Comparison of ENCODE assay signal across 8 cellular contexts in the genomic region with DNA sequence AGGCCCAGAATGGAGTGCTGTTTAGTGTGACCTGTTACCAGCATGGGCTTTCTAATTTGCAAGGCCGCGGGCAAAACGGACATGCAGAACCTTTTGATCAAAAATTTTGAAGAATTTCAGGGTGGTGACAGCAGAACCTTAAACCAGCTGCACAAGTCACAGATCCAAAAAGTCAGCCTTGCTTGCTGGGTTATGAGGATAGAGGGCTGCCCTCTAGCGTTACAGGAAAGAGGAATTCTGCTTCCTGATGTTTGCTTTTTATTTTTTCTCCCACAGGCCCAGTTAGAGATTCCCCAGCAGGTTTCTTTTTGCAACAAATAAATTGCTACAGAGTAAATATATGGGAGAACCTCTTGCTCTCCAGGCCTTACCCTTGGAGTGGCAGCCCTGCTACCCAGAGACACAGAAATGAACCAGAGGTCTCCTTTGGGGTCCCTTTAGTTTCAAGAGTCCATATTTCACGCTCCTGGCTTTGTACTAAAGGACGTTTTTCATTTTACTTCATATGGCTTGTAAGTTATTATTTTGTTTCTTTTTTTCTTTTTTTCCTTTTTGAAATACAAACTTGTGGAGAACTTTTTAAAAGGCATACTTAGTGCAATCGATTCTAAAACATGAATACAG. TPM values are rescaled to one million over a fixed set of nuclear protein-coding genes. Genes with fewer than 3 reads are reported as not detected.
DNase-seq lines count a peak whose midpoint lies in the region; ATAC-seq and TF ChIP-seq lines count a peak whose summit lies in the region.

No MANE protein-coding gene starts in this region.

- TF ChIP-seq POLR2A in stomach (IDR thresholded peaks at IDR 0.05): no peak

- H3K27ac ChIP-seq in A673 (ENCODE audit: low read depth, low read length, poor library complexity, severe bottlenecking) (no peak overlapping the region), stomach (peak overlapping the region in 4 of 5 donors; percentile 12 to 44 (median 34))

- CTCF ChIA-PET in A673 (lab: Charles Lee): interaction anchor here (1.1 kb wide), 1 partner anchor 132 kb away, joined by 6 read pairs; no protein-coding TSS in a partner anchor

- no peak for TF ChIP-seq EP300 in stomach (IDR thresholded peaks at IDR 0.05)

- H3K4me3 ChIP-seq in A673 (ENCODE audit: low read depth, low read length, poor library complexity, severe bottlenecking): no peak overlapping the region
- no peak overlapping the region for H3K4me3 ChIP-seq in stomach

- H3K27me3 ChIP-seq in A673 (replicated peaks; ENCODE audit: insufficient read depth, low read depth, low read length, poor library complexity): peaks cover 22% of the 10 kb centered on the region
- peaks cover 0 to 34% (median 16%) of the 10 kb centered on the region in 3 donors for H3K27me3 ChIP-seq in stomach

- 35 to 47% (median 36%) methylated on average over 6 to 7 of the region's 7 CpGs for WGBS in stomach, 5 donors

- no TSS peak for BruUV-seq in A673 (replicated peaks; lab: Mats Ljungman, UMichigan)

- peak; percentile 74 for TF ChIP-seq CTCF in A673 (conservative IDR thresholded peaks at IDR 0.05; ENCODE audit: low read depth, low read length)
- peak in 5 of 7 experiments; percentile 38 to 44 (median 41) for TF ChIP-seq CTCF in stomach (IDR thresholded peaks at IDR 0.05)

- H3K36me3 ChIP-seq in A673 (ENCODE audit: insufficient read depth, low read length, poor library complexity, severe bottlenecking) (no peaks in the 10 kb centered on the region), stomach (no peaks in the 10 kb centered on the region)

- H3K4me1 ChIP-seq in A673 (ENCODE audit: insufficient read depth, low read length, poor library complexity, severe bottlenecking) (no peaks in the 10 kb centered on the region), stomach (peaks cover 7 to 40% (median 31%) of the 10 kb centered on the region in 4 donors)

- H3K9me3 ChIP-seq in A673 (ENCODE audit: low read depth, low read length, poor library complexity, severe bottlenecking) (no peaks in the 10 kb centered on the region), stomach (no peaks in the 10 kb centered on the region)

- no peak for ATAC-seq in HG03095 (IDR thresholded peaks at IDR 0.05; ENCODE audit: unreplicated experiment)

- POLR2A ChIA-PET in A673 (lab: Charles Lee; ENCODE audit: low non-redundant PET): interaction anchor here (0.7 kb wide), 1 partner anchor 73 kb away, joined by 5 read pairs; no protein-coding TSS in a partner anchor

- intact Hi-C loops in A673 (cut with micrococcal nuclease; ENCODE audit: unreplicated experiment) (loop anchor here (1.0 to 10.0 kb wide), 4 partner anchors 131 to 628 kb away; a partner anchor contains a TSS), stomach (cut with DNase I; ENCODE audit: low total_unique reads) (no loop called here)

- DNase-seq in A673 (ENCODE audit: low spot score) (peak; percentile 60), H4 (ENCODE audit: low spot score) (peak; percentile 19), OCI-M1 (lab: John Stamatoyannopoulos, UW) (peak; percentile 65), globus pallidus (ENCODE audit: low spot score) (peak; percentile 52), stomach (no peak), COR-L47 (lab: John Stamatoyannopoulos, UW) (no peak)
- DNase-seq in effector CD8-positive, alpha-beta T cell (lab: John Stamatoyannopoulos, UW): no peak

RNA-seq across cellular contexts. Expression of a gene that starts 3.4 kb away (rescaled TPM):
- total RNA-seq in A673 (2021) (0.28 and 0.34 TPM in 2 replicates), stomach (1 to 10 TPM in 3 of 5 donors, under 1 TPM in 2; 0.29 to 7.5 (median 1.2) TPM)
- total RNA-seq in H4 (2014; rRNA removed; shearing (Covaris generic)): 0.04 TPM in 1 of 2 replicates, not detected in the other
- 1 to 10 TPM in 1 of 3 donors, under 1 TPM in 2; 0.68 to 3.1 (median 0.98) TPM for polyA plus RNA-seq in stomach

Comparison
In these comparisons a context has a peak if more than half of its experiments do, and no peak if none do; other contexts are left out.
1. DNase-seq: peak in A673 (single experiment), H4 (single experiment), OCI-M1 (single experiment) and globus pallidus (single experiment); none in stomach (single experiment), COR-L47 (single experiment) and effector CD8-positive, alpha-beta T cell (single experiment).